Comparison of ENCODE assay signal across 24 cellular contexts in the genomic region with DNA sequence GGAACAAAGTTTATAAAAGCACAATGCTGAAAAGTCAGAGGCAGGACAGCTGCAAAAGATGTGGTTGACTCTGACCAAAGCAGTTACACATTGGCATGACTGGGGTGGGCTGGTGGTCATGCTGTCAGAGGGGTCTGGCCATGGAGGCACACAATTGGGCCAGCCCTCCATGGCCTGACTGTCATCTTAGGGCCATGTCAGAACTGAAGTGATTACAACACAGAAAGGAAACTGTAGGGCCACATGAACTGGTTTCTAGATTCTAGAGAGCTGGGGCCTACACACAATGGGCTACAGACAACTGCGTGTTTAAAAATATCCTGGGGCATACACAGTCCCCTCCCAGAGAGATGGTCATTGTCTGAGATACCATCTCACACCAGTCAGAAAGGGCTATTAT.
A peak's percentile ranks its signal among the peaks of the same experiment; 100 is the strongest.
DNase-seq lines count a peak whose midpoint lies in the region; ATAC-seq, FAIRE-seq and TF ChIP-seq lines count a peak whose summit lies in the region.
"Had no signal": no experiment of that assay in that cellular context is flagged by ENCODE, and none has a peak within 500 bp of the region (broad histone marks: within the 10 kb centered on the region; RNA-seq: fewer than 3 reads in every experiment).

No MANE protein-coding gene starts in this region.

- FAIRE-seq in GM12878 (lab: Jason Lieb, UNC) = no peak
- FAIRE-seq: A549, D721Med, G401.6, GM12892, GM19239 had no signal

- no peaks in the 10 kb centered on the region for H3K36me3 Mint-ChIP-seq in activated T-cell treated with anti-CD3 and anti-CD28 coated beads, Interleukin-2, amount 50 U/mL, for 24 hours (ENCODE audit: low read depth)
- H3K36me3 Mint-ChIP-seq: CD8-positive, alpha-beta T cell had no signal

- H3K4me2 ChIP-seq in GM12878 (ENCODE audit: control insufficient read depth, insufficient read depth) = no peak overlapping the region
- H3K4me2 ChIP-seq: A549; BLaER1 treated with 17β-estradiol and CSF1 and Interleukin-3, amounts not matched to agents 10 nM and 100 nM had no signal

- H2AFZ ChIP-seq in GM12878 (ENCODE audit: control insufficient read depth, low read depth, low read length) = no peak overlapping the region

- no peaks in the 10 kb centered on the region; the same call in 2 of the 3 replicates for H3K9me3 ChIP-seq in GM12878 (replicated peaks; ENCODE audit: control insufficient read depth, insufficient read depth, low read length)
- H3K9me3 ChIP-seq: A549; BLaER1 treated with 17β-estradiol and CSF1 and Interleukin-3, amounts not matched to agents 10 nM and 100 nM; Caco-2 had no signal

- no peak for TF ChIP-seq CTCF in GM06990 (IDR thresholded peaks at IDR 0.05; ENCODE audit: insufficient read depth, low read length, poor library complexity, severe bottlenecking)
- no peak for TF ChIP-seq CTCF in GM13977 (IDR thresholded peaks at IDR 0.05; ENCODE audit: extremely low read depth, insufficient read depth, missing control alignments)
- no peak for TF ChIP-seq CTCF in GM12878 (IDR thresholded peaks at IDR 0.05 in 2 of 3, conservative IDR thresholded peaks at IDR 0.05 in 1 of 3; ENCODE audit: control insufficient read depth in 2 of 3, extremely low read depth in 1 of 3, insufficient read depth in 1 of 3, low read depth in 3 of 3, low read length in 3 of 3)

- no peak overlapping the region for H3K9ac ChIP-seq in GM12878 (ENCODE audit: control insufficient read depth, insufficient read depth, low read length)
- H3K9ac ChIP-seq: BLaER1 treated with 17β-estradiol and CSF1 and Interleukin-3, amounts not matched to agents 10 nM and 100 nM had no signal

- ATAC-seq in GM12878 = peak; percentile 92
- ATAC-seq: A549; CD8-positive, alpha-beta T cell had no signal

- SMC1A ChIA-PET in GM12878 (lab: Charles Lee; ENCODE audit: uncharacterized antibody, unreplicated experiment) = no interaction called here

- no peaks in the 10 kb centered on the region for H4K20me1 ChIP-seq in GM12878 (ENCODE audit: control insufficient read depth, insufficient read depth)
- H4K20me1 ChIP-seq: BLaER1 treated with 17β-estradiol and CSF1 and Interleukin-3, amounts not matched to agents 10 nM and 100 nM had no signal

- CTCF ChIA-PET in GM12878 (lab: Yijun Ruan, JAX) = interaction anchor here (0.6 kb wide), 1 partner anchor 23 kb away, joined by 3 read pairs; no protein-coding TSS in a partner anchor

- intact Hi-C loops in GM12878 (cut with micrococcal nuclease; ENCODE audit: unreplicated experiment) = no loop called here

- no peak overlapping the region for H3K4me3 Mint-ChIP-seq in activated T-cell treated with anti-CD3 and anti-CD28 coated beads, Interleukin-2, amount 50 U/mL, for 24 hours
- H3K4me3 Mint-ChIP-seq: B cell; CD4-positive, alpha-beta T cell; CD8-positive, alpha-beta T cell had no signal

- no peak overlapping the region for H3K27ac ChIP-seq in GM12878 (ENCODE audit: control insufficient read depth, insufficient read depth)
- H3K27ac ChIP-seq: 22Rv1; A549; BLaER1 treated with 17β-estradiol and CSF1 and Interleukin-3, amounts not matched to agents 10 nM and 100 nM; C4-2B had no signal

- in situ Hi-C loops in GM13977 (cut with MboI; ENCODE audit: low pct_unique_long_range_greater_than_20kb, low sequenced_read_pairs, unreplicated experiment) (no loop called here), GM12878 (cut with MboI) (no loop called here)

- H3K4me1 ChIP-seq in GM12878 (ENCODE audit: control insufficient read depth, insufficient read depth, low read length) = peaks cover 2% of the 10 kb centered on the region; the same call in 1 of the 2 replicates
- H3K4me1 ChIP-seq: A549 had no signal

- no peak for TF ChIP-seq RAD21 in GM12878 (IDR thresholded peaks at IDR 0.05; ENCODE audit: insufficient read depth, low read depth, low read length)

- H3K36me3 ChIP-seq in GM06990 (ENCODE audit: control insufficient read depth, insufficient read depth, low read length) = no peaks in the 10 kb centered on the region
- no peaks in the 10 kb centered on the region; a peak in 1 of 4 replicates for H3K36me3 ChIP-seq in GM12878 (ENCODE audit: control insufficient read depth in 2 of 2, insufficient read depth in 2 of 2, low read length in 1 of 2)
- H3K36me3 ChIP-seq: BLaER1 treated with 17β-estradiol and CSF1 and Interleukin-3, amounts not matched to agents 10 nM and 100 nM had no signal

- RAD21 ChIA-PET in GM12878 (lab: Charles Lee; ENCODE audit: unreplicated experiment) = no interaction called here

- no peaks in the 10 kb centered on the region for H3K4me1 Mint-ChIP-seq in activated T-cell treated with anti-CD3 and anti-CD28 coated beads, Interleukin-2, amount 50 U/mL, for 24 hours (ENCODE audit: low read depth)
- H3K4me1 Mint-ChIP-seq: B cell had no signal

- BruUV-seq in GM12878 (replicated peaks; lab: Mats Ljungman, UMichigan) = no TSS peak

- H3K27me3 Mint-ChIP-seq in activated T-cell treated with anti-CD3 and anti-CD28 coated beads, Interleukin-2, amount 50 U/mL, for 24 hours = no peaks in the 10 kb centered on the region

- H3K27me3 ChIP-seq in GM06990 (replicated peaks; ENCODE audit: control insufficient read depth, insufficient read depth, low read length) (no peaks in the 10 kb centered on the region; the same call in 1 of the 2 replicates), GM12878 (replicated peaks in 1 of 2; ENCODE audit: control insufficient read depth in 2 of 2, insufficient read depth in 2 of 2, low read length in 1 of 2) (no peaks in the 10 kb centered on the region)
- H3K27me3 ChIP-seq: BLaER1 treated with 17β-estradiol and CSF1 and Interleukin-3, amounts not matched to agents 10 nM and 100 nM had no signal

- peaks cover 14% of the 10 kb centered on the region for H3K9me3 Mint-ChIP-seq in activated T-cell treated with anti-CD3 and anti-CD28 coated beads, Interleukin-2, amount 50 U/mL, for 24 hours
- H3K9me3 Mint-ChIP-seq: CD8-positive, alpha-beta T cell had no signal

- no peak overlapping the region for H3K27ac Mint-ChIP-seq in activated T-cell treated with anti-CD3 and anti-CD28 coated beads, Interleukin-2, amount 50 U/mL, for 24 hours
- H3K27ac Mint-ChIP-seq: B cell; CD4-positive, alpha-beta T cell; CD8-positive, alpha-beta T cell had no signal

- WGBS in GM12878 (ENCODE audit: insufficient coverage, insufficient replicate concordance, low lambda C conversion rate, missing lambda C conversion rate) = 82% methylated on average over 1 of the region's 1 CpG

- no peak for TF ChIP-seq POLR2A in GM12878 (IDR thresholded peaks at IDR 0.05; ENCODE audit: low read depth, low read length)

- H3K79me2 ChIP-seq in GM12878 (ENCODE audit: control insufficient read depth, insufficient read depth, low read length) = no peaks in the 10 kb centered on the region

- no peak for TF ChIP-seq EP300 in GM12878 (IDR thresholded peaks at IDR 0.05; ENCODE audit: borderline replicate concordance in 1 of 2, control insufficient read depth in 1 of 2, low read depth in 2 of 2, low read length in 2 of 2)

- POLR2A ChIA-PET in GM12878 (lab: Charles Lee) = no interaction called here

- H3K4me3 ChIP-seq in GM06990 (replicated peaks; ENCODE audit: low read depth, low read length) (no peak overlapping the region), GM12878 (no peak overlapping the region)
- H3K4me3 ChIP-seq: A549; BLaER1 treated with 17β-estradiol and CSF1 and Interleukin-3, amounts not matched to agents 10 nM and 100 nM had no signal

- DNase-seq in GM06990 (ENCODE audit: extremely low read depth, insufficient read length) (peak; percentile 22), GM13977 (ENCODE audit: low spot score) (peak; percentile 22), GM12878 (ENCODE audit: low read depth, low spot score) (no peak), myocyte (ENCODE audit: low read depth) (peak; percentile 9), NCI-H774 (lab: John Stamatoyannopoulos, UW) (no peak), UCSD-AML1 (lab: John Stamatoyannopoulos, UW; ENCODE audit: unreplicated experiment) (no peak), inferior parietal cortex (ENCODE audit: extremely low spot score) (no peak)
- DNase-seq in activated T-cell treated with anti-CD3 and anti-CD28 coated beads, Interleukin-2, amount 50 U/mL, for 24 hours = no peak
- DNase-seq: AML-193; Caco-2; Calu3; CD4-positive, alpha-beta T cell; CD8-positive, alpha-beta T cell; DMS79 treated with DMSO at 0.1 percent for 48 hours; GF-D8 had no signal

TF ChIP-seq in GM12878, 131 proteins besides CTCF, POLR2A, EP300 and RAD21:
- TF ChIP-seq RELB (IDR thresholded peaks at IDR 0.05; ENCODE audit: low read depth) (no peak), CREB1 (IDR thresholded peaks at IDR 0.05; ENCODE audit: low read depth) (peak; percentile 24; the same call in 1 of the 2 replicates), EZH2 (IDR thresholded peaks at IDR 0.05; ENCODE audit: borderline replicate concordance, control insufficient read depth, low read depth, low read length) (no peak), NFIC (IDR thresholded peaks at IDR 0.05; ENCODE audit: low read depth, low read length) (no peak), STAT1 (conservative IDR thresholded peaks at IDR 0.05) (no peak), JUNB (IDR thresholded peaks at IDR 0.05) (peak; percentile 55), EED (IDR thresholded peaks at IDR 0.05; ENCODE audit: low read depth) (peak; percentile 50; the same call in 1 of the 2 replicates), ZNF217 (IDR thresholded peaks at IDR 0.05) (no peak), RUNX3 (IDR thresholded peaks at IDR 0.05; ENCODE audit: low read length) (peak; percentile 38; the same call in 1 of the 2 replicates), BHLHE40 (IDR thresholded peaks at IDR 0.05; ENCODE audit: borderline replicate concordance in 1 of 2, low read depth in 2 of 2, low read length in 1 of 2) (no peak)
TF ChIP-seq in GM12878: peak in this region for 4.

Comparison
In these comparisons a context has a peak if more than half of its experiments do, and no peak if none do; other contexts are left out.
1. DNase-seq: peak in GM06990 (single experiment), GM13977 (single experiment) and myocyte (single experiment); none in GM12878 (single experiment), NCI-H774 (single experiment), UCSD-AML1 (single experiment), activated T-cell treated with anti-CD3 and anti-CD28 coated beads, Interleukin-2, amount 50 U/mL, for 24 hours (single experiment) and inferior parietal cortex (single experiment).